Comparison of ENCODE assay signal across 10 cellular contexts in the genomic region with DNA sequence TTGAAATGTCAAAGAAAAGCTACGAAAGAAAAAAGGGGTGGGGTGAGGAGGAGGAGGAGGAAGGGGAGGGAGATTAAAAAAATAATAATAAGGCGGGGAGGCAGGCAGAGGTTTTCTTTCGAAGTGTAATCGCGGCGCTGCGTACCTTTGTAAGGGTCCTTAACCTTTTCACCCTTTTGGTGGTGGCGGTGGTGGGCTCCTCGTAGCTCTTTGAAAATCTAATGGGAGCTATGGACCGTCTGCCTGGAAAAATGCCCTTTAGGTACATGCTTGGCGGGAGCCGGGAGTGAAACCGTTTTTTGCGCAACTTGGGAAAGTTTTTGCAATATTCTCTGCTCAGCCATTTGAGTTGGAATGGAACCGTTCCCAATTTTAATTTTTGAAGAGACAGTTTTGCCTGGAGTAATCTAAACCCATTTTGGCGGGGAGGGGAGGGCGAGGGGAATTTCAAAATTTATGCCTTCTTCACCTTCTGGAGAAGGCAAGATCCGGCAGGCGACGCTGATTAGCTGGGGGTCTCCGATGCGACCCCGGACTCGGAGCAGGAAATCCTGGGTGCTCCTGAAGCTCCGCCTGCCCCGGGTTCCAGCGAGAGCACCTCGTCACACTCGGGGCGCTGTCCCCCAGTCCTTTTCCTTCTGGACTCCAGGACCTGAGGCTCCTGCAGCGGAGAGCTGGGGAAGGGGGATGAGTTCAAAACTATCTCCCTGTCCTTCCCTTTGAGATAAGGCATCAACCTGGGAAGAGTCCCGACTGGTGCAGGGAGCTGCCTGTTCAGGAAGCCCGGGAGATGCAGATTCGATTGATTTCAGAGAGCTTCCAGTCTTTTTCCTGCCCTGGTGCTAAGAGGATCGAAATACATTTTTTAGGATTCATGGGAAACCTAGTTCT.
DNase-seq lines count a peak whose midpoint lies in the region; FAIRE-seq and TF ChIP-seq lines count a peak whose summit lies in the region.
"Had no signal": no experiment of that assay in that cellular context is flagged by ENCODE, and none has a peak within 500 bp of the region (broad histone marks: within the 10 kb centered on the region; RNA-seq: fewer than 3 reads in every experiment).

No MANE protein-coding gene starts in this region.

- H3K4me3 Mint-ChIP-seq in MCF 10A (ENCODE audit: unreplicated experiment), result peak overlapping the region; percentile 41

- no peak overlapping the region for H3K27ac Mint-ChIP-seq in MCF 10A (ENCODE audit: low read depth, unreplicated experiment)
- H3K27ac Mint-ChIP-seq: activated T-cell treated with anti-CD3 and anti-CD28 coated beads, Interleukin-2, amount 50 U/mL, for 72 hours had no signal

- no TSS peak for BruUV-seq in MCF 10A (replicated peaks; lab: Mats Ljungman, UMichigan)

- dilution Hi-C loops in keratinocyte (cut with MboI; ENCODE audit: extremely low pct_ligation_motif_present, low sequenced_read_pairs), result no loop called here

- no peaks in the 10 kb centered on the region for H4K20me1 ChIP-seq in keratinocyte (ENCODE audit: control insufficient read depth, extremely low read depth, insufficient read depth, low read length)

- no peak overlapping the region for H3K27ac ChIP-seq in keratinocyte (ENCODE audit: control insufficient read depth, insufficient read depth, low read length)
- no peak overlapping the region for H3K27ac ChIP-seq in subcutaneous abdominal adipose tissue (ENCODE audit: low read depth, low read length)

- no peaks in the 10 kb centered on the region for H3K79me2 ChIP-seq in keratinocyte (ENCODE audit: control insufficient read depth, insufficient read depth, low read length)

- POLR2A ChIA-PET in MCF 10A (lab: Yijun Ruan, JAX), result no interaction called here

- H3K9me3 ChIP-seq in keratinocyte (ENCODE audit: control insufficient read depth, low read depth, low read length) (no peaks in the 10 kb centered on the region), subcutaneous abdominal adipose tissue (ENCODE audit: control insufficient read depth in 5 of 5, low read length in 5 of 5) (no peaks in the 10 kb centered on the region)

- H3K9me1 ChIP-seq in keratinocyte (ENCODE audit: control insufficient read depth, extremely low read depth, insufficient read depth, low read length), result no peaks in the 10 kb centered on the region

- H3K4me1 ChIP-seq in keratinocyte (ENCODE audit: control insufficient read depth, extremely low read depth, insufficient read depth, low read length), result no peaks in the 10 kb centered on the region
- peaks cover 0 to 23% (median 17%) of the 10 kb centered on the region in 5 donors for H3K4me1 ChIP-seq in subcutaneous abdominal adipose tissue (ENCODE audit: control insufficient read depth in 5 of 5, insufficient read depth in 5 of 5, low read length in 5 of 5)

- FAIRE-seq in keratinocyte (lab: Jason Lieb, UNC), result no peak

- H3K9ac ChIP-seq in keratinocyte (ENCODE audit: control insufficient read depth, extremely low read depth, insufficient read depth, low read length), result no peak overlapping the region
- H3K9ac ChIP-seq in subcutaneous abdominal adipose tissue (ENCODE audit: low read length in 5 of 5), result no peak overlapping the region

- no peaks in the 10 kb centered on the region for H3K36me3 Mint-ChIP-seq in MCF 10A (ENCODE audit: insufficient read depth, unreplicated experiment)

- intact Hi-C loops in MCF 10A (cut with micrococcal nuclease), result no loop called here

- peak overlapping the region; percentile 64 for H3K4me2 ChIP-seq in keratinocyte (ENCODE audit: control insufficient read depth, extremely low read depth, insufficient read depth, low read depth, low read length)

- peaks cover 7% of the 10 kb centered on the region for H3K4me1 Mint-ChIP-seq in MCF 10A (ENCODE audit: insufficient read depth, unreplicated experiment)

- CTCF ChIA-PET in MCF 10A (lab: Yijun Ruan, JAX), result interaction anchor here (0.7 to 3.7 kb wide), 5 partner anchors 14 to 500 kb away, joined by 3 to 16 read pairs (median 3); no protein-coding TSS in a partner anchor

- H2AFZ ChIP-seq in keratinocyte (ENCODE audit: control insufficient read depth, low read length), result no peak overlapping the region

- no peaks in the 10 kb centered on the region for H3K9me3 Mint-ChIP-seq in MCF 10A (ENCODE audit: unreplicated experiment)
- H3K9me3 Mint-ChIP-seq: activated T-cell treated with anti-CD3 and anti-CD28 coated beads, Interleukin-2, amount 50 U/mL, for 72 hours had no signal

- no peak for TF ChIP-seq CTCF in MCF 10A (IDR thresholded peaks at IDR 0.05; ENCODE audit: unreplicated experiment)
- TF ChIP-seq CTCF in keratinocyte (optimal IDR thresholded peaks at IDR 0.05 in 1 of 3, IDR thresholded peaks at IDR 0.05 in 1 of 3, conservative IDR thresholded peaks at IDR 0.05 in 1 of 3; ENCODE audit: extremely low read depth in 1 of 3, insufficient read depth in 2 of 3, low read length in 3 of 3), result no peak

- DNase-seq in NCI-H510A treated with DMSO at 0.1 percent for 48 hours (lab: John Stamatoyannopoulos, UW) (peak; percentile 38), NCI-H510A (lab: John Stamatoyannopoulos, UW) (no peak), MCF 10A (ENCODE audit: unreplicated experiment) (peak; percentile 54), keratinocyte (ENCODE audit: low read depth, low spot score) (no peak), COLO668 (lab: John Stamatoyannopoulos, UW; ENCODE audit: unreplicated experiment) (no peak), kidney glomerular epithelial cell (lab: John Stamatoyannopoulos, UW) (no peak), anterior cingulate cortex (lab: John Stamatoyannopoulos, UW) (no peak)
- DNase-seq: ACHN; activated T-cell treated with anti-CD3 and anti-CD28 coated beads, Interleukin-2, amount 50 U/mL, for 72 hours had no signal

- peaks cover 55% of the 10 kb centered on the region for H3K27me3 Mint-ChIP-seq in MCF 10A (ENCODE audit: insufficient read depth, unreplicated experiment)

- H3K4me3 ChIP-seq in keratinocyte (ENCODE audit: control insufficient read depth in 2 of 3, extremely low read depth in 1 of 3, insufficient read depth in 2 of 3, low read depth in 1 of 3, low read length in 3 of 3) (peak overlapping the region; percentile 12 to 32 (median 26)), subcutaneous abdominal adipose tissue (ENCODE audit: low read depth in 1 of 5, low read length in 5 of 5) (peak overlapping the region; percentile 25 to 61 (median 59))

- peaks cover 42% of the 10 kb centered on the region for H3K27me3 ChIP-seq in keratinocyte (ENCODE audit: control insufficient read depth, extremely low read depth, insufficient read depth, low read length)
- peaks cover 27 to 48% (median 33%) of the 10 kb centered on the region in 5 donors for H3K27me3 ChIP-seq in subcutaneous abdominal adipose tissue (ENCODE audit: control insufficient read depth in 5 of 5, insufficient read depth in 4 of 5, low read length in 5 of 5)

- H3K36me3 ChIP-seq in keratinocyte (ENCODE audit: control insufficient read depth in 2 of 2, extremely low read depth in 1 of 2, insufficient read depth in 2 of 2, low read length in 2 of 2) (no peaks in the 10 kb centered on the region), subcutaneous abdominal adipose tissue (ENCODE audit: control insufficient read depth in 5 of 5, insufficient read depth in 5 of 5, low read length in 5 of 5) (no peaks in the 10 kb centered on the region)

Comparison
In these comparisons a context has a peak if more than half of its experiments do, and no peak if none do; other contexts are left out.
1. DNase-seq: peak in NCI-H510A treated with DMSO at 0.1 percent for 48 hours (single experiment) and MCF 10A (single experiment); none in NCI-H510A (single experiment), keratinocyte (single experiment), COLO668 (single experiment), kidney glomerular epithelial cell (single experiment) and anterior cingulate cortex (0 of 58).